Comparison of ENCODE assay signal across 20 cellular contexts in genomic region chr3:12894629-12895028, GRCh38. TPM values are rescaled to one million over a fixed set of nuclear protein-coding genes. Genes with fewer than 3 reads are reported as not detected.
DNase-seq lines count a peak whose midpoint lies in the region; ATAC-seq, FAIRE-seq and TF ChIP-seq lines count a peak whose summit lies in the region.
"Had no signal": no experiment of that assay in that cellular context is flagged by ENCODE, and none has a peak within 500 bp of the region (broad histone marks: within the 10 kb centered on the region; RNA-seq: fewer than 3 reads in every experiment).

No MANE protein-coding gene starts in this region.

- no peaks in the 10 kb centered on the region for H4K20me1 ChIP-seq in astrocyte (ENCODE audit: insufficient read depth, low read length)

- H3K4me2 ChIP-seq in astrocyte (ENCODE audit: low read length): no peak overlapping the region
- H3K4me2 ChIP-seq: KMS-11 had no signal

- 54 to 55% methylated on average over 6 of the region's 6 CpGs for WGBS in heart right ventricle, 2 donors

- H3K27me3 Mint-ChIP-seq in astrocyte (ENCODE audit: low read depth, unreplicated experiment): peaks cover 13% of the 10 kb centered on the region

- no peak overlapping the region for H3K4me3 ChIP-seq in heart right ventricle
- H3K4me3 ChIP-seq in astrocyte (ENCODE audit: insufficient read depth, low read depth, low read length): no peak overlapping the region
- no peak overlapping the region for H3K4me3 ChIP-seq in upper lobe of right lung
- H3K4me3 ChIP-seq: ascending aorta, dorsolateral prefrontal cortex, spleen had no signal

- H3K27ac Mint-ChIP-seq in astrocyte (ENCODE audit: unreplicated experiment): peak overlapping the region; percentile 4
- H3K27ac Mint-ChIP-seq in stimulated activated effector memory CD8-positive, alpha-beta T cell treated with anti-CD3 and anti-CD28 coated beads, Interleukin-12 subunit alpha, Interleukin-12 subunit beta, amount 100 ng/mL, for 72 hours: peak overlapping the region; percentile 67
- H3K27ac Mint-ChIP-seq: T-helper 2 cell treated with Interferon-gamma antibody and Interleukin-4, amounts not matched to agents 5 μg/mL and 100 μg/mL, for 36 hours had no signal

- TF ChIP-seq CTCF in heart right ventricle (IDR thresholded peaks at IDR 0.05): no peak
- no peak for TF ChIP-seq CTCF in astrocyte (IDR thresholded peaks at IDR 0.05; ENCODE audit: insufficient read depth, low read depth, low read length)
- TF ChIP-seq CTCF in upper lobe of right lung (IDR thresholded peaks at IDR 0.05): no peak

- H3K27ac ChIP-seq in heart right ventricle (peak overlapping the region in 1 of 10 donors; percentile 3), astrocyte (ENCODE audit: low read depth, low read length) (no peak overlapping the region), upper lobe of right lung (no peak overlapping the region)
- H3K27ac ChIP-seq: HL-60, KMS-11 had no signal

- FAIRE-seq in astrocyte (lab: Jason Lieb, UNC): no peak
- FAIRE-seq: A204.1, keratinocyte had no signal

- H3K36me3 ChIP-seq in heart right ventricle (peaks cover 0 to 26% (median 8%) of the 10 kb centered on the region in 9 donors), astrocyte (ENCODE audit: insufficient read depth, low read length) (peaks cover under 1% of the 10 kb centered on the region), upper lobe of right lung (peaks cover 17% of the 10 kb centered on the region)

- H3K4me1 ChIP-seq in heart right ventricle (peaks cover 12 to 56% (median 39%) of the 10 kb centered on the region in 9 donors), astrocyte (ENCODE audit: insufficient read depth, low read length) (no peaks in the 10 kb centered on the region), upper lobe of right lung (peaks cover 3% of the 10 kb centered on the region)

- peak; percentile 43 for DNase-seq in Right ventricle myocardium superior
- no peak for DNase-seq in heart right ventricle
- no peak for DNase-seq in astrocyte (ENCODE audit: low read depth)
- DNase-seq in left ventricle myocardium superior: no peak
- no peak for DNase-seq in stimulated activated effector memory CD8-positive, alpha-beta T cell treated with anti-CD3 and anti-CD28 coated beads, Interleukin-12 subunit alpha, Interleukin-12 subunit beta, amount 100 ng/mL, for 72 hours (ENCODE audit: low spot score in 2 of 2)
- DNase-seq in upper lobe of right lung: no peak
- DNase-seq: activated naive CD4-positive, alpha-beta T cell treated with Interleukin-2 at 50 U/mL for 16 hours; CD8-positive, alpha-beta memory T cell; dorsolateral prefrontal cortex; NCI-H1417; SIG-M5; spleen had no signal

- peaks cover 7% of the 10 kb centered on the region for H3K36me3 Mint-ChIP-seq in astrocyte (ENCODE audit: low read depth, unreplicated experiment)
- peaks cover 30% of the 10 kb centered on the region for H3K36me3 Mint-ChIP-seq in stimulated activated effector memory CD8-positive, alpha-beta T cell treated with anti-CD3 and anti-CD28 coated beads, Interleukin-12 subunit alpha, Interleukin-12 subunit beta, amount 100 ng/mL, for 72 hours

- H3K9me3 Mint-ChIP-seq in astrocyte (ENCODE audit: unreplicated experiment): no peaks in the 10 kb centered on the region
- no peaks in the 10 kb centered on the region for H3K9me3 Mint-ChIP-seq in stimulated activated effector memory CD8-positive, alpha-beta T cell treated with anti-CD3 and anti-CD28 coated beads, Interleukin-12 subunit alpha, Interleukin-12 subunit beta, amount 100 ng/mL, for 72 hours
- H3K9me3 Mint-ChIP-seq: CD8-positive, alpha-beta memory T cell; T-helper 2 cell treated with Interferon-gamma antibody and Interleukin-4, amounts not matched to agents 5 μg/mL and 100 μg/mL, for 36 hours had no signal

- H3K79me2 ChIP-seq in astrocyte (ENCODE audit: insufficient read depth, low read length): no peaks in the 10 kb centered on the region

- no peak overlapping the region for H3K9ac ChIP-seq in astrocyte (ENCODE audit: low read length)
- H3K9ac ChIP-seq: KMS-11 had no signal

- ATAC-seq in Right ventricle myocardium superior (ENCODE audit: poor library complexity): peak; percentile 11
- no peak for ATAC-seq in heart right ventricle
- peak; percentile 8 for ATAC-seq in left ventricle myocardium superior
- ATAC-seq in stimulated activated effector memory CD8-positive, alpha-beta T cell treated with anti-CD3 and anti-CD28 coated beads, Interleukin-12 subunit alpha, Interleukin-12 subunit beta, amount 100 ng/mL, for 72 hours: no peak
- no peak for ATAC-seq in GM18868 (IDR thresholded peaks at IDR 0.05; ENCODE audit: unreplicated experiment)
- no peak for ATAC-seq in GM19351 (IDR thresholded peaks at IDR 0.05; ENCODE audit: unreplicated experiment)
- no peak for ATAC-seq in upper lobe of right lung

- no peak overlapping the region for H2AFZ ChIP-seq in astrocyte (ENCODE audit: low read depth, low read length)

- H3K4me3 Mint-ChIP-seq in astrocyte (ENCODE audit: unreplicated experiment): peak overlapping the region; percentile 35
- H3K4me3 Mint-ChIP-seq in stimulated activated effector memory CD8-positive, alpha-beta T cell treated with anti-CD3 and anti-CD28 coated beads, Interleukin-12 subunit alpha, Interleukin-12 subunit beta, amount 100 ng/mL, for 72 hours: no peak overlapping the region
- H3K4me3 Mint-ChIP-seq: T-helper 2 cell treated with Interferon-gamma antibody and Interleukin-4, amounts not matched to agents 5 μg/mL and 100 μg/mL, for 36 hours had no signal

- peaks cover 19% of the 10 kb centered on the region for H3K4me1 Mint-ChIP-seq in astrocyte (ENCODE audit: low read depth, unreplicated experiment)
- H3K4me1 Mint-ChIP-seq in stimulated activated effector memory CD8-positive, alpha-beta T cell treated with anti-CD3 and anti-CD28 coated beads, Interleukin-12 subunit alpha, Interleukin-12 subunit beta, amount 100 ng/mL, for 72 hours: peaks cover 21% of the 10 kb centered on the region

- H3K27me3 ChIP-seq in heart right ventricle: peaks cover 0 to 4% (median 0%) of the 10 kb centered on the region in 7 donors
- peaks cover 6% of the 10 kb centered on the region for H3K27me3 ChIP-seq in astrocyte (ENCODE audit: insufficient read depth, low read length)
- H3K27me3 ChIP-seq in upper lobe of right lung: no peaks in the 10 kb centered on the region
- H3K27me3 ChIP-seq: ascending aorta, dorsolateral prefrontal cortex had no signal

- intact Hi-C loops in Right ventricle myocardium superior (cut with DNase I) (loop anchor here (10.0 kb wide), 1 partner anchor 90 kb away; no protein-coding TSS in a partner anchor), heart right ventricle (cut with DNase I) (loop anchor here in 7 of 10 donors (5.0 to 10.0 kb wide), 2 partner anchors 88 to 90 kb away; no protein-coding TSS in a partner anchor), left ventricle myocardium superior (cut with micrococcal nuclease) (loop anchor here (10.0 kb wide), 1 partner anchor 90 kb away; no protein-coding TSS in a partner anchor), upper lobe of right lung (cut with DNase I) (no loop called here)

- H3K9me3 ChIP-seq in heart right ventricle (no peaks in the 10 kb centered on the region), astrocyte (ENCODE audit: insufficient read depth, low read depth, low read length) (no peaks in the 10 kb centered on the region), upper lobe of right lung (no peaks in the 10 kb centered on the region)
- H3K9me3 ChIP-seq: ascending aorta, spleen had no signal

RNA-seq across cellular contexts. Expression of gene RPL32, which starts 53.3 kb away (rescaled TPM):
- total RNA-seq in Right ventricle myocardium superior (868 TPM), heart right ventricle (1,000 to 10,000 TPM in 2 of 10 donors, 100 to 1,000 TPM in 8; 827 to 1,102 (median 884) TPM), astrocyte (1,349 and 1,479 TPM in 2 replicates), left ventricle myocardium superior (931 TPM), upper lobe of right lung (1,191 TPM)
- polyA plus RNA-seq in heart right ventricle: 1,000 to 10,000 TPM; 1,113 to 2,488 TPM

Comparison
In these comparisons a context has a peak if more than half of its experiments do, and no peak if none do; other contexts are left out.
1. ATAC-seq: peak in Right ventricle myocardium superior (single experiment) and left ventricle myocardium superior (single experiment); none in heart right ventricle (0 of 8), stimulated activated effector memory CD8-positive, alpha-beta T cell treated with anti-CD3 and anti-CD28 coated beads, Interleukin-12 subunit alpha, Interleukin-12 subunit beta, amount 100 ng/mL, for 72 hours (single experiment), GM18868 (single experiment), GM19351 (single experiment) and upper lobe of right lung (single experiment).